ENCODE assay signal across 20 cellular contexts in genomic region chr6:100614386-100614785, GRCh38.
"Had no signal": no experiment of that assay in that cellular context is flagged by ENCODE, and none has a peak within 500 bp of the region (broad histone marks: within the 10 kb centered on the region; RNA-seq: fewer than 3 reads in every experiment).

No MANE protein-coding gene starts in this region.

- H3K4me1 ChIP-seq: Peyer's patch, SJSA1 had no signal

- H3K9me3 ChIP-seq: Peyer's patch, SJSA1 had no signal

- H3K27me3 ChIP-seq: Peyer's patch, SJSA1 had no signal

- H3K27ac ChIP-seq: PC-9, Peyer's patch, SJSA1, SK-N-MC had no signal

- DNase-seq: KBM-7, MV-4-11, NCI-H1048, NCI-H1105, NCI-H1417, NCI-H1436 treated with DMSO at 0.1 percent for 48 hours, NCI-H1694 treated with DMSO at 0.1 percent for 48 hours, NCI-H1930, NCI-H2081, NCI-H2107, NCI-H2227 treated with DMSO at 0.1 percent for 48 hours, NCI-H446, NCI-H510A, NCI-H526, OCI-M1, PC-9, Peyer's patch, SHP77 treated with DMSO at 0.1 percent for 48 hours had no signal

- H3K4me3 ChIP-seq: PC-9, Peyer's patch, SJSA1, SK-N-MC had no signal
